In the genomic region with DNA sequence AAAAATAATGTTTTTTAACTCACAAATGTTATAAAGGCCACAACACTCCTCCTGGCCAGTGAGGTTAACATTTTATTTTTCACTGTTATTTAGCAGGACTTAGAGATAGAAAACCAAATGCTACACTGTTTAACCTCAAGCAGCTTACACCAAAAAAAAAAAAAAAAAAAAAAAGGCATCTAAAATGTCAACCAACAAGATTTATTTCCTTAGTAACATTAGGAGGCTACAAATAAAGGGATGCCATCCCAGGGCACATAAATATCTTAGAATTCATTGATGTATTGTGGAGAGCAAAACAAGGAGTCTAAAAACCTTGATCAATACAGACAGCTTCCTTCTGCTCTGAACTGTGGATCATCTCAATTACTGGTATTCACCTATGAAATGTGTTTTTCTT, we compare ENCODE assay signal across 18 cellular contexts. TPM values are rescaled to one million over a fixed set of nuclear protein-coding genes. Genes with fewer than 3 reads are reported as not detected.
DNase-seq lines count a peak whose midpoint lies in the region; ATAC-seq, FAIRE-seq and TF ChIP-seq lines count a peak whose summit lies in the region.
"Had no signal": no experiment of that assay in that cellular context is flagged by ENCODE, and none has a peak within 500 bp of the region (broad histone marks: within the 10 kb centered on the region; RNA-seq: fewer than 3 reads in every experiment).

No MANE protein-coding gene starts in this region.

- no peak overlapping the region for H2BK5ac ChIP-seq in H9 (ENCODE audit: insufficient read length, low read length)

- H3K14ac ChIP-seq in H9 (ENCODE audit: insufficient read depth, low read length) = no peak overlapping the region

- H3K4me3 ChIP-seq in astrocyte (ENCODE audit: insufficient read depth, low read depth, low read length) = no peak overlapping the region
- H3K4me3 ChIP-seq: BLaER1 treated with 17β-estradiol and CSF1 and Interleukin-3, amounts not matched to agents 10 nM and 100 nM; GM12878; GM23248 had no signal

- no peak overlapping the region for H3K23ac ChIP-seq in H9 (ENCODE audit: insufficient read length, low read depth, low read length)

- H2BK15ac ChIP-seq in H9 (ENCODE audit: low read depth, low read length) = no peak overlapping the region

- H3K4me2 ChIP-seq in H9 (ENCODE audit: insufficient read depth, insufficient read length, low read length) (no peak overlapping the region), astrocyte (ENCODE audit: low read length) (peak overlapping the region; percentile 9)
- H3K4me2 ChIP-seq: BLaER1 treated with 17β-estradiol and CSF1 and Interleukin-3, amounts not matched to agents 10 nM and 100 nM had no signal

- no peak overlapping the region for H2BK20ac ChIP-seq in H9 (ENCODE audit: low read depth, low read length, poor library complexity, severe bottlenecking)

- H3K27ac Mint-ChIP-seq in H9 (peak overlapping the region; percentile 21 to 69 (median 61); a peak in 3 of 7 replicates), astrocyte (ENCODE audit: unreplicated experiment) (peak overlapping the region; percentile 63), glutamatergic neuron (ENCODE audit: unreplicated experiment) (no peak overlapping the region), nephron progenitor cell (peak overlapping the region; percentile 88)
- H3K27ac Mint-ChIP-seq in stimulated activated memory B cell treated with anti-CD40 and anti-IgM and Interleukin-4, amounts not matched to agents 10 μg/mL and 1 μg/mL and 100 μg/mL, for 72 hours = no peak overlapping the region
- H3K27ac Mint-ChIP-seq: CD4-positive, CD25-positive, alpha-beta regulatory T cell had no signal

- DNase-seq in H9 (no peak), astrocyte (ENCODE audit: low read depth) (no peak), glutamatergic neuron (no peak), nephron progenitor cell (no peak), SHP77 treated with DMSO at 0.1 percent for 48 hours (lab: John Stamatoyannopoulos, UW) (no peak), NCI-H82 (lab: John Stamatoyannopoulos, UW) (no peak)
- DNase-seq: ACHN; Calu3; CD4-positive, CD25-positive, alpha-beta regulatory T cell; DMS 273 treated with DMSO at 0.1 percent for 48 hours; GM23248; H7 had no signal

- H2BK12ac ChIP-seq in H9 (ENCODE audit: insufficient read length, low read depth, low read length) = no peak overlapping the region

- no peaks in the 10 kb centered on the region for H3K9me3 ChIP-seq in H9 (ENCODE audit: control insufficient read depth, low read depth, low read length)
- no peaks in the 10 kb centered on the region for H3K9me3 ChIP-seq in astrocyte (ENCODE audit: insufficient read depth, low read depth, low read length)
- H3K9me3 ChIP-seq: BLaER1 treated with 17β-estradiol and CSF1 and Interleukin-3, amounts not matched to agents 10 nM and 100 nM had no signal

- no peak overlapping the region for H2AK5ac ChIP-seq in H9 (ENCODE audit: insufficient read length, low read length)

- ATAC-seq in stimulated activated memory B cell treated with anti-CD40 and anti-IgM and Interleukin-4, amounts not matched to agents 10 μg/mL and 1 μg/mL and 100 μg/mL, for 72 hours = no peak
- no peak for ATAC-seq in HG02763 (IDR thresholded peaks at IDR 0.05; ENCODE audit: unreplicated experiment)
- ATAC-seq: GM12878 had no signal

- no peak overlapping the region for H3K27ac ChIP-seq in H9 (ENCODE audit: insufficient read length, low read depth, low read length)
- H3K27ac ChIP-seq in astrocyte (ENCODE audit: low read depth, low read length) = no peak overlapping the region
- H3K27ac ChIP-seq: BLaER1 treated with 17β-estradiol and CSF1 and Interleukin-3, amounts not matched to agents 10 nM and 100 nM; GM23248 had no signal

- H3K4me3 Mint-ChIP-seq in H9 = no peak overlapping the region; a peak in 1 of 5 replicates
- H3K4me3 Mint-ChIP-seq in astrocyte (ENCODE audit: unreplicated experiment) = no peak overlapping the region
- peak overlapping the region; percentile 12 for H3K4me3 Mint-ChIP-seq in glutamatergic neuron (ENCODE audit: unreplicated experiment)
- H3K4me3 Mint-ChIP-seq in nephron progenitor cell = no peak overlapping the region
- H3K4me3 Mint-ChIP-seq in stimulated activated memory B cell treated with anti-CD40 and anti-IgM and Interleukin-4, amounts not matched to agents 10 μg/mL and 1 μg/mL and 100 μg/mL, for 72 hours = no peak overlapping the region
- H3K4me3 Mint-ChIP-seq: CD4-positive, CD25-positive, alpha-beta regulatory T cell had no signal

- TF ChIP-seq CTCF in H9 (conservative IDR thresholded peaks at IDR 0.05) (no peak), astrocyte (IDR thresholded peaks at IDR 0.05; ENCODE audit: insufficient read depth, low read depth, low read length) (no peak), glutamatergic neuron (IDR thresholded peaks at IDR 0.05; ENCODE audit: partially characterized antibody, unreplicated experiment) (no peak), nephron progenitor cell (IDR thresholded peaks at IDR 0.05) (no peak)

- H3K27me3 ChIP-seq in H9 (ENCODE audit: insufficient read depth, low read length) (no peaks in the 10 kb centered on the region), astrocyte (ENCODE audit: insufficient read depth, low read length) (no peaks in the 10 kb centered on the region)
- H3K27me3 ChIP-seq: BLaER1 treated with 17β-estradiol and CSF1 and Interleukin-3, amounts not matched to agents 10 nM and 100 nM had no signal

- H2BK120ac ChIP-seq in H9 (ENCODE audit: low read depth, low read length, poor library complexity, severe bottlenecking) = no peak overlapping the region

- no peak overlapping the region for H3K9ac ChIP-seq in H9 (ENCODE audit: extremely low read depth, insufficient read length, low read length)
- H3K9ac ChIP-seq in astrocyte (ENCODE audit: low read length) = no peak overlapping the region
- H3K9ac ChIP-seq: BLaER1 treated with 17β-estradiol and CSF1 and Interleukin-3, amounts not matched to agents 10 nM and 100 nM; GM23248 had no signal

- H4K8ac ChIP-seq in H9 (replicated peaks; ENCODE audit: insufficient read length, low read depth, low read length) = no peak overlapping the region

- H3K79me2 ChIP-seq in H9 (ENCODE audit: insufficient read depth, low read length) = peaks cover 51% of the 10 kb centered on the region; the same call in 1 of the 2 replicates
- H3K79me2 ChIP-seq in astrocyte (ENCODE audit: insufficient read depth, low read length) = no peaks in the 10 kb centered on the region

- H3K4ac ChIP-seq in H9 (ENCODE audit: low read depth, low read length) = no peak overlapping the region

- no peak overlapping the region for H3T11ph ChIP-seq in H9 (ENCODE audit: low read length)

- H2AFZ ChIP-seq in H9 (ENCODE audit: low read length) = no peak overlapping the region
- no peak overlapping the region for H2AFZ ChIP-seq in astrocyte (ENCODE audit: low read depth, low read length)
- H2AFZ ChIP-seq: GM23248 had no signal

- no peak for FAIRE-seq in astrocyte (lab: Jason Lieb, UNC)
- FAIRE-seq: GM12878, GM18507 had no signal

- H3K36me3 ChIP-seq in astrocyte (ENCODE audit: insufficient read depth, low read length) = no peaks in the 10 kb centered on the region
- H3K36me3 ChIP-seq: BLaER1 treated with 17β-estradiol and CSF1 and Interleukin-3, amounts not matched to agents 10 nM and 100 nM had no signal

- H3K4me1 Mint-ChIP-seq in H9 (peaks cover 82 to 84% of the 10 kb centered on the region in 2 experiments), astrocyte (ENCODE audit: low read depth, unreplicated experiment) (peaks cover 78% of the 10 kb centered on the region), glutamatergic neuron (ENCODE audit: low read depth, unreplicated experiment) (peaks cover 70% of the 10 kb centered on the region), nephron progenitor cell (peaks cover 52% of the 10 kb centered on the region)
- no peaks in the 10 kb centered on the region for H3K4me1 Mint-ChIP-seq in stimulated activated memory B cell treated with anti-CD40 and anti-IgM and Interleukin-4, amounts not matched to agents 10 μg/mL and 1 μg/mL and 100 μg/mL, for 72 hours
- H3K4me1 Mint-ChIP-seq: CD4-positive, CD25-positive, alpha-beta regulatory T cell had no signal

- H3K79me1 ChIP-seq in H9 (ENCODE audit: insufficient read depth, low read depth, low read length, poor library complexity, severe bottlenecking) = no peaks in the 10 kb centered on the region

- no peak overlapping the region for H4K91ac ChIP-seq in H9 (ENCODE audit: insufficient read length, low read depth, low read length)

- H3K36me3 Mint-ChIP-seq in H9 (ENCODE audit: insufficient read depth in 1 of 3, low read depth in 3 of 3) = peaks cover 4 to 15% (median 13%) of the 10 kb centered on the region in 3 experiments; a peak in 6 of 7 replicates
- H3K36me3 Mint-ChIP-seq in astrocyte (ENCODE audit: low read depth, unreplicated experiment) = no peaks in the 10 kb centered on the region
- peaks cover 10% of the 10 kb centered on the region for H3K36me3 Mint-ChIP-seq in glutamatergic neuron (ENCODE audit: unreplicated experiment)
- H3K36me3 Mint-ChIP-seq in nephron progenitor cell (ENCODE audit: low read depth) = peaks cover 15% of the 10 kb centered on the region
- H3K36me3 Mint-ChIP-seq in stimulated activated memory B cell treated with anti-CD40 and anti-IgM and Interleukin-4, amounts not matched to agents 10 μg/mL and 1 μg/mL and 100 μg/mL, for 72 hours = no peaks in the 10 kb centered on the region
- H3K36me3 Mint-ChIP-seq: CD4-positive, CD25-positive, alpha-beta regulatory T cell had no signal

- H4K20me1 ChIP-seq in H9 (ENCODE audit: control insufficient read depth, insufficient read depth, insufficient read length) = no peaks in the 10 kb centered on the region
- H4K20me1 ChIP-seq in astrocyte (ENCODE audit: insufficient read depth, low read length) = no peaks in the 10 kb centered on the region
- H4K20me1 ChIP-seq: BLaER1 treated with 17β-estradiol and CSF1 and Interleukin-3, amounts not matched to agents 10 nM and 100 nM had no signal

- H3K9me3 Mint-ChIP-seq in H9 = no peaks in the 10 kb centered on the region
- H3K9me3 Mint-ChIP-seq in astrocyte (ENCODE audit: unreplicated experiment) = no peaks in the 10 kb centered on the region
- peaks cover 19% of the 10 kb centered on the region for H3K9me3 Mint-ChIP-seq in glutamatergic neuron (ENCODE audit: unreplicated experiment)
- peaks cover 13% of the 10 kb centered on the region for H3K9me3 Mint-ChIP-seq in nephron progenitor cell
- H3K9me3 Mint-ChIP-seq in stimulated activated memory B cell treated with anti-CD40 and anti-IgM and Interleukin-4, amounts not matched to agents 10 μg/mL and 1 μg/mL and 100 μg/mL, for 72 hours = peaks cover 3% of the 10 kb centered on the region

- H3K27me3 Mint-ChIP-seq in H9 (ENCODE audit: low read depth) = no peaks in the 10 kb centered on the region
- H3K27me3 Mint-ChIP-seq in astrocyte (ENCODE audit: low read depth, unreplicated experiment) = no peaks in the 10 kb centered on the region
- H3K27me3 Mint-ChIP-seq in glutamatergic neuron (ENCODE audit: unreplicated experiment) = peaks cover 6% of the 10 kb centered on the region
- H3K27me3 Mint-ChIP-seq in nephron progenitor cell (ENCODE audit: low read depth, poor library complexity) = no peaks in the 10 kb centered on the region
- H3K27me3 Mint-ChIP-seq in stimulated activated memory B cell treated with anti-CD40 and anti-IgM and Interleukin-4, amounts not matched to agents 10 μg/mL and 1 μg/mL and 100 μg/mL, for 72 hours = no peaks in the 10 kb centered on the region
- H3K27me3 Mint-ChIP-seq: CD4-positive, CD25-positive, alpha-beta regulatory T cell had no signal

- H3K23me2 ChIP-seq in H9 (ENCODE audit: insufficient read length, low read depth, low read length, poor library complexity, severe bottlenecking) = no peaks in the 10 kb centered on the region

- no peak overlapping the region for H3K18ac ChIP-seq in H9 (ENCODE audit: insufficient read length, low read depth, low read length)

- no peak overlapping the region for H3K56ac ChIP-seq in H9 (ENCODE audit: insufficient read length, low read depth, low read length)

- no peak overlapping the region for H4K5ac ChIP-seq in H9 (ENCODE audit: insufficient read length, low read depth, low read length)

- H3K4me1 ChIP-seq in H9 (ENCODE audit: insufficient read depth, low read length) = peaks cover 33% of the 10 kb centered on the region
- H3K4me1 ChIP-seq in astrocyte (ENCODE audit: insufficient read depth, low read length) = peaks cover 21% of the 10 kb centered on the region
- H3K4me1 ChIP-seq: BLaER1 treated with 17β-estradiol and CSF1 and Interleukin-3, amounts not matched to agents 10 nM and 100 nM had no signal

RNA-seq across cellular contexts. Expression of a gene that starts 53.7 kb away (rescaled TPM):
- 16.8 and 19.9 TPM in 2 replicates for total RNA-seq in H9 (2021)
- 19.1 and 22.2 TPM in 2 replicates for total RNA-seq in astrocyte
- total RNA-seq in glutamatergic neuron (ENCODE audit: unreplicated experiment) = 384 TPM
- total RNA-seq: Calu3; CD4-positive, CD25-positive, alpha-beta regulatory T cell; G401; GM23248 had no signal

Comparison
In these comparisons a context has a peak if more than half of its experiments do, and no peak if none do; other contexts are left out.
1. H3K27ac Mint-ChIP-seq: peak in H9 (3 of 3), astrocyte (single experiment) and nephron progenitor cell (single experiment); none in glutamatergic neuron (single experiment) and stimulated activated memory B cell treated with anti-CD40 and anti-IgM and Interleukin-4, amounts not matched to agents 10 μg/mL and 1 μg/mL and 100 μg/mL, for 72 hours (single experiment).
2. RNA of a gene that starts 53.7 kb away (total RNA-seq): 384 TPM in glutamatergic neuron (single experiment); 19.1 to 22.2 TPM in astrocyte and 16.8 to 19.9 TPM in H9; every median in the first group is over 10 times any median in the second.